8 cellular contexts compared by ENCODE assay signal in genomic region chr10:18238875-18239485, GRCh38.
A peak's percentile ranks its signal among the peaks of the same experiment; 100 is the strongest.
DNase-seq lines count a peak whose midpoint lies in the region; ATAC-seq and TF ChIP-seq lines count a peak whose summit lies in the region.

No MANE protein-coding gene starts in this region.

- 63 to 67% methylated on average over 8 of the region's 8 CpGs for WGBS in sigmoid colon, 2 donors

- H3K27ac ChIP-seq in Peyer's patch (no peak overlapping the region), sigmoid colon (peak overlapping the region in 3 of 4 donors; percentile 50 to 83 (median 56))

- peak; percentile 65 for DNase-seq in AG08395 (ENCODE audit: low spot score)
- DNase-seq in Peyer's patch = no peak
- peak; percentile 72 for DNase-seq in fibroblast of pulmonary artery (ENCODE audit: low read depth)
- DNase-seq in sigmoid colon = no peak
- DNase-seq in stimulated activated CD4-positive, alpha-beta T cell treated with anti-CD3 and anti-CD28 coated beads, Interleukin-2, amount 100 ng/mL, for 48 hours = no peak
- no peak for DNase-seq in natural killer cell treated with Interleukin-12 subunit alpha and Interleukin-12 subunit beta and Interleukin-15 and Interleukin-18, amount 100 ng/mL, for 72 hours (ENCODE audit: low spot score)
- DNase-seq in NCI-H1694 (lab: John Stamatoyannopoulos, UW) = no peak

- intact Hi-C loops in sigmoid colon (cut with DNase I) = loop anchor here (2.0 to 5.0 kb wide), 3 partner anchors 392 to 627 kb away; no protein-coding TSS in a partner anchor

- ATAC-seq in GM18867 (IDR thresholded peaks at IDR 0.05; ENCODE audit: unreplicated experiment) = peak; percentile 58
- ATAC-seq in natural killer cell treated with Interleukin-12 subunit alpha and Interleukin-12 subunit beta and Interleukin-15 and Interleukin-18, amount 100 ng/mL, for 72 hours = no peak

- H3K27me3 ChIP-seq in Peyer's patch (no peaks in the 10 kb centered on the region), sigmoid colon (no peaks in the 10 kb centered on the region)

- H3K9me3 Mint-ChIP-seq in natural killer cell treated with Interleukin-12 subunit alpha and Interleukin-12 subunit beta and Interleukin-15 and Interleukin-18, amount 100 ng/mL, for 72 hours = no peaks in the 10 kb centered on the region

- H3K9me3 ChIP-seq in Peyer's patch (no peaks in the 10 kb centered on the region), sigmoid colon (no peaks in the 10 kb centered on the region)

- TF ChIP-seq CTCF in Peyer's patch (IDR thresholded peaks at IDR 0.05) (peak in 4 of 6 experiments; percentile 44 to 51 (median 48)), fibroblast of pulmonary artery (IDR thresholded peaks at IDR 0.05; ENCODE audit: low read length, missing control alignments) (peak; percentile 74), sigmoid colon (IDR thresholded peaks at IDR 0.05) (peak; percentile 23 to 71 (median 52))

- no peak for TF ChIP-seq EP300 in sigmoid colon (IDR thresholded peaks at IDR 0.05)

- H3K4me3 Mint-ChIP-seq in natural killer cell treated with Interleukin-12 subunit alpha and Interleukin-12 subunit beta and Interleukin-15 and Interleukin-18, amount 100 ng/mL, for 72 hours = no peak overlapping the region

- H3K27me3 Mint-ChIP-seq in natural killer cell treated with Interleukin-12 subunit alpha and Interleukin-12 subunit beta and Interleukin-15 and Interleukin-18, amount 100 ng/mL, for 72 hours = peaks cover 6 to 14% of the 10 kb centered on the region in 2 donors

- no peaks in the 10 kb centered on the region for H3K36me3 Mint-ChIP-seq in natural killer cell treated with Interleukin-12 subunit alpha and Interleukin-12 subunit beta and Interleukin-15 and Interleukin-18, amount 100 ng/mL, for 72 hours

- TF ChIP-seq POLR2A in Peyer's patch (IDR thresholded peaks at IDR 0.05) = no peak
- no peak for TF ChIP-seq POLR2A in sigmoid colon (IDR thresholded peaks at IDR 0.05)

- H3K4me1 ChIP-seq in Peyer's patch = no peaks in the 10 kb centered on the region
- H3K4me1 ChIP-seq in sigmoid colon = peaks cover 0 to 37% (median 22%) of the 10 kb centered on the region in 4 donors

- H3K4me3 ChIP-seq in Peyer's patch (no peak overlapping the region), fibroblast of pulmonary artery (replicated peaks; ENCODE audit: low read depth, low read length) (no peak overlapping the region), sigmoid colon (no peak overlapping the region)

- H3K27ac Mint-ChIP-seq in natural killer cell treated with Interleukin-12 subunit alpha and Interleukin-12 subunit beta and Interleukin-15 and Interleukin-18, amount 100 ng/mL, for 72 hours = no peak overlapping the region

- no peaks in the 10 kb centered on the region for H3K4me1 Mint-ChIP-seq in natural killer cell treated with Interleukin-12 subunit alpha and Interleukin-12 subunit beta and Interleukin-15 and Interleukin-18, amount 100 ng/mL, for 72 hours (ENCODE audit: low read depth in 2 of 2)

- H3K36me3 ChIP-seq in Peyer's patch (no peaks in the 10 kb centered on the region), sigmoid colon (no peaks in the 10 kb centered on the region)

Comparison
In these comparisons a context has a peak if more than half of its experiments do, and no peak if none do; other contexts are left out.
1. DNase-seq: peak in AG08395 (single experiment) and fibroblast of pulmonary artery (single experiment); none in Peyer's patch (0 of 3), sigmoid colon (single experiment), stimulated activated CD4-positive, alpha-beta T cell treated with anti-CD3 and anti-CD28 coated beads, Interleukin-2, amount 100 ng/mL, for 48 hours (0 of 2), natural killer cell treated with Interleukin-12 subunit alpha and Interleukin-12 subunit beta and Interleukin-15 and Interleukin-18, amount 100 ng/mL, for 72 hours (single experiment) and NCI-H1694 (single experiment).
2. H3K27ac ChIP-seq: peak in sigmoid colon (3 of 4); none in Peyer's patch (0 of 4).
3. Peak in every context shown above with its lines, with median percentiles within 50 percentile points of each other: CTCF ChIP-seq.